23 cellular contexts compared by ENCODE assay signal in genomic region chr1:26403656-26404055, GRCh38. TPM values are rescaled to one million over a fixed set of nuclear protein-coding genes. Genes with fewer than 3 reads are reported as not detected.
A peak's percentile ranks its signal among the peaks of the same experiment; 100 is the strongest.
DNase-seq lines count a peak whose midpoint lies in the region; ATAC-seq, FAIRE-seq and TF ChIP-seq lines count a peak whose summit lies in the region.
"Had no signal": no experiment of that assay in that cellular context is flagged by ENCODE, and none has a peak within 500 bp of the region (broad histone marks: within the 10 kb centered on the region; RNA-seq: fewer than 3 reads in every experiment).

No MANE protein-coding gene starts in this region.

- H3K36me3 Mint-ChIP-seq in osteocyte (ENCODE audit: unreplicated experiment) = no peaks in the 10 kb centered on the region
- H3K36me3 Mint-ChIP-seq: CD14-positive monocyte; CD8-positive, alpha-beta T cell had no signal

- H2AFZ ChIP-seq in H1 (ENCODE audit: low read length) = no peak overlapping the region
- no peak overlapping the region for H2AFZ ChIP-seq in neuronal stem cell (ENCODE audit: low read length)

- H3K9me3 Mint-ChIP-seq in osteocyte (ENCODE audit: unreplicated experiment) = no peaks in the 10 kb centered on the region
- H3K9me3 Mint-ChIP-seq: CD8-positive, alpha-beta T cell; HFFc6 had no signal

- H3K79me1 ChIP-seq in H1 (ENCODE audit: low read depth, low read length) = no peaks in the 10 kb centered on the region
- no peaks in the 10 kb centered on the region for H3K79me1 ChIP-seq in neuronal stem cell (ENCODE audit: low read depth, low read length)

- 83% methylated on average over 4 of the region's 4 CpGs; no CpG with 5 or more reads in 1 of the 2 experiments for WGBS in H1 (ENCODE audit: extremely low coverage in 1 of 2, insufficient coverage in 1 of 2, insufficient read length in 1 of 2, insufficient replicate concordance in 2 of 2, low coverage in 1 of 2, low lambda C conversion rate in 2 of 2, missing lambda C conversion rate in 1 of 2), 2 experiments
- no CpG with 5 or more reads among the region's 4 CpGs for WGBS in neuronal stem cell (ENCODE audit: extremely low coverage in 2 of 2, insufficient read length in 2 of 2, insufficient replicate concordance in 1 of 2), 2 donors

- POLR2A ChIA-PET in H1 (lab: Charles Lee; ENCODE audit: partially characterized antibody) = interaction anchor here (1.6 kb wide), 1 partner anchor 13 kb away, joined by 4 read pairs; no protein-coding TSS in a partner anchor

- 0 out of 7 replicates have a peak, but pooled peaks cover 0 to under 1% (median 0%) of the 10 kb centered on the region in 4 experiments for H3K4me1 ChIP-seq in H1 (replicated peaks in 1 of 4; ENCODE audit: control insufficient read depth in 3 of 4, insufficient read depth in 4 of 4, low read length in 3 of 4)
- H3K4me1 ChIP-seq in neuronal stem cell (ENCODE audit: control insufficient read depth in 2 of 2, insufficient read depth in 1 of 2, low read depth in 1 of 2, low read length in 2 of 2) = peaks cover 9 to 11% of the 10 kb centered on the region in 2 donors
- H3K4me1 ChIP-seq in left lung = peaks cover 0 to under 1% of the 10 kb centered on the region in 2 donors
- no peaks in the 10 kb centered on the region for H3K4me1 ChIP-seq in Peyer's patch

- no peaks in the 10 kb centered on the region for H3K9me3 ChIP-seq in H1 (ENCODE audit: insufficient read depth in 2 of 2, low read depth in 1 of 2, low read length in 1 of 2)
- no peaks in the 10 kb centered on the region for H3K9me3 ChIP-seq in neuronal stem cell (replicated peaks in 1 of 2; ENCODE audit: control insufficient read depth in 2 of 2, insufficient read depth in 1 of 2, low read depth in 1 of 2, low read length in 2 of 2)
- no peaks in the 10 kb centered on the region for H3K9me3 ChIP-seq in left lung
- H3K9me3 ChIP-seq in Peyer's patch = no peaks in the 10 kb centered on the region

- H3K27ac ChIP-seq in H1 (ENCODE audit: low read depth, low read length) (no peak overlapping the region), neuronal stem cell (replicated peaks; ENCODE audit: low read length) (peak overlapping the region; percentile 66), left lung (no peak overlapping the region), Peyer's patch (no peak overlapping the region)

- H4K5ac ChIP-seq in H1 (ENCODE audit: insufficient read length, low read depth, low read length) = no peak overlapping the region

- H3K27me3 ChIP-seq in H1 (replicated peaks in 1 of 4; ENCODE audit: control insufficient read depth in 3 of 4, extremely low read depth in 1 of 4, insufficient read depth in 3 of 4, low read length in 3 of 4) (no peaks in the 10 kb centered on the region), neuronal stem cell (ENCODE audit: control insufficient read depth in 3 of 3, insufficient read depth in 3 of 3, low read depth in 1 of 3, low read length in 3 of 3) (no peaks in the 10 kb centered on the region), left lung (peaks cover under 1 to 60% of the 10 kb centered on the region in 2 donors), Peyer's patch (peaks cover 0 to under 1% of the 10 kb centered on the region in 2 donors)

- peaks cover 5% of the 10 kb centered on the region for H3K27me3 Mint-ChIP-seq in osteocyte (ENCODE audit: unreplicated experiment)

- DNase-seq in EH (ENCODE audit: low read depth) = peak; percentile 57
- DNase-seq in amniotic epithelial cell (ENCODE audit: low read depth) = peak; percentile 39
- DNase-seq in H1 (ENCODE audit: low read depth in 1 of 2, low spot score in 2 of 2) = no peak
- no peak for DNase-seq in neuronal stem cell (ENCODE audit: low spot score)
- DNase-seq in left lung = no peak
- DNase-seq in osteocyte (ENCODE audit: extremely low spot score, unreplicated experiment) = no peak
- no peak for DNase-seq in Peyer's patch
- DNase-seq in AML-193 (lab: John Stamatoyannopoulos, UW) = no peak
- DNase-seq: CD8-positive, alpha-beta T cell; COR-L47; DND-41; HCEC 1CT; HFFc6 had no signal

- H3K23me2 ChIP-seq in H1 (ENCODE audit: low read depth, low read length) = no peaks in the 10 kb centered on the region; the same call in 1 of the 2 replicates

- no peak overlapping the region for H3K4me3 Mint-ChIP-seq in osteocyte (ENCODE audit: unreplicated experiment)
- H3K4me3 Mint-ChIP-seq: CD8-positive, alpha-beta T cell; HFFc6 had no signal

- H4K91ac ChIP-seq in H1 (replicated peaks; ENCODE audit: insufficient read length, low read length) (no peak overlapping the region), neuronal stem cell (ENCODE audit: low read depth, low read length, poor library complexity) (no peak overlapping the region)

- H3K14ac ChIP-seq in H1 (ENCODE audit: insufficient read length) (no peak overlapping the region), neuronal stem cell (ENCODE audit: low read length) (no peak overlapping the region)

- H2BK15ac ChIP-seq in H1 (ENCODE audit: low read length) (0 out of 2 replicates have a peak overlapping the region, but pooled peaks have one; percentile 4), neuronal stem cell (ENCODE audit: low read length) (no peak overlapping the region)

- H3K36me3 ChIP-seq in H1 (ENCODE audit: control insufficient read depth in 2 of 4, insufficient read depth in 4 of 4, low read length in 3 of 4) (no peaks in the 10 kb centered on the region), neuronal stem cell (replicated peaks in 1 of 2; ENCODE audit: control insufficient read depth in 2 of 2, insufficient read depth in 2 of 2, low read length in 2 of 2) (no peaks in the 10 kb centered on the region), left lung (no peaks in the 10 kb centered on the region), Peyer's patch (no peaks in the 10 kb centered on the region)

- H2AK5ac ChIP-seq in H1 (ENCODE audit: low read depth, low read length) (no peak overlapping the region), neuronal stem cell (ENCODE audit: low read depth, low read length) (no peak overlapping the region)

- no peak for ATAC-seq in left lung
- ATAC-seq: CD8-positive, alpha-beta T cell; GM12878 had no signal

- TF ChIP-seq POLR2A in H1 (IDR thresholded peaks at IDR 0.05; ENCODE audit: control extremely low read depth in 1 of 2, low read depth in 2 of 2, low read length in 2 of 2) = no peak
- TF ChIP-seq POLR2A in Peyer's patch (IDR thresholded peaks at IDR 0.05) = no peak

- H3K4me3 ChIP-seq in H1 (ENCODE audit: extremely low read depth in 1 of 4, insufficient read depth in 2 of 4, low read depth in 3 of 4, low read length in 4 of 4) (no peak overlapping the region), neuronal stem cell (ENCODE audit: low read length in 2 of 2) (no peak overlapping the region), left lung (no peak overlapping the region), Peyer's patch (no peak overlapping the region)
- H3K4me3 ChIP-seq: GM12878 had no signal

- intact Hi-C loops in left lung (cut with DNase I) = no loop called here

- H3K9ac ChIP-seq in H1 (replicated peaks in 1 of 4; ENCODE audit: extremely low read depth in 1 of 4, low read depth in 3 of 4, low read length in 3 of 4) = peak overlapping the region in 1 of 4 experiments; percentile 4; a peak in 1 of 7 replicates
- no peak overlapping the region for H3K9ac ChIP-seq in neuronal stem cell (ENCODE audit: low read depth, low read length, poor library complexity)

- no peak overlapping the region for H2BK20ac ChIP-seq in H1 (ENCODE audit: low read length)

- no peak overlapping the region for H3K4ac ChIP-seq in H1 (replicated peaks; ENCODE audit: insufficient read length, low read depth, low read length)
- no peak overlapping the region for H3K4ac ChIP-seq in neuronal stem cell (ENCODE audit: low read length)

- H4K8ac ChIP-seq in H1 (ENCODE audit: extremely low read depth, insufficient read depth, low read length) (no peak overlapping the region), neuronal stem cell (ENCODE audit: low read depth, low read length) (no peak overlapping the region)

- FAIRE-seq in H1 (lab: Jason Lieb, UNC) = no peak
- FAIRE-seq: D721Med, GM12878, GM18507 had no signal

- H2BK5ac ChIP-seq in H1 (ENCODE audit: low read depth, low read length) (no peak overlapping the region; the same call in 1 of the 2 replicates), neuronal stem cell (ENCODE audit: low read length) (no peak overlapping the region)

- TF ChIP-seq RAD21 in H1 (IDR thresholded peaks at IDR 0.05 in 1 of 2, conservative IDR thresholded peaks at IDR 0.05 in 1 of 2; ENCODE audit: low read depth in 2 of 2, low read length in 2 of 2) = no peak

- H3K23ac ChIP-seq in H1 (ENCODE audit: insufficient read length) (no peak overlapping the region), neuronal stem cell (ENCODE audit: low read depth, low read length, poor library complexity) (no peak overlapping the region)

- H3K79me2 ChIP-seq in H1 (ENCODE audit: control insufficient read depth in 1 of 2, insufficient read depth in 2 of 2, low read length in 2 of 2) = no peaks in the 10 kb centered on the region

- H3K56ac ChIP-seq in H1 (replicated peaks; ENCODE audit: insufficient read length, low read depth, low read length) = no peak overlapping the region

- no peak overlapping the region for H2BK12ac ChIP-seq in H1 (ENCODE audit: low read depth, low read length)
- no peak overlapping the region for H2BK12ac ChIP-seq in neuronal stem cell (ENCODE audit: low read length)

- peaks cover 4% of the 10 kb centered on the region for H3K4me1 Mint-ChIP-seq in osteocyte (ENCODE audit: unreplicated experiment)

- H3K27ac Mint-ChIP-seq in osteocyte (ENCODE audit: unreplicated experiment) = no peak overlapping the region
- H3K27ac Mint-ChIP-seq: CD14-positive monocyte; CD8-positive, alpha-beta T cell; HFFc6 had no signal

- H3K4me2 ChIP-seq in H1 (ENCODE audit: insufficient read depth in 1 of 2, low read depth in 2 of 2, low read length in 2 of 2) = no peak overlapping the region
- H3K4me2 ChIP-seq in neuronal stem cell (ENCODE audit: insufficient read depth, low read length, poor library complexity, severe bottlenecking) = peak overlapping the region; percentile 13

- H2BK120ac ChIP-seq in H1 (replicated peaks; ENCODE audit: low read depth, low read length) (no peak overlapping the region), neuronal stem cell (ENCODE audit: low read depth, low read length) (no peak overlapping the region)

- TF ChIP-seq CTCF in H1 (IDR thresholded peaks at IDR 0.05; ENCODE audit: control extremely low read depth in 1 of 3, insufficient read depth in 1 of 3, low read depth in 1 of 3, low read length in 3 of 3) = no peak
- TF ChIP-seq CTCF in left lung (IDR thresholded peaks at IDR 0.05) = no peak
- no peak for TF ChIP-seq CTCF in osteocyte (IDR thresholded peaks at IDR 0.05)
- no peak for TF ChIP-seq CTCF in Peyer's patch (IDR thresholded peaks at IDR 0.05)

- H3K18ac ChIP-seq in H1 (ENCODE audit: extremely low read depth, low read length) (no peak overlapping the region), neuronal stem cell (ENCODE audit: low read length) (no peak overlapping the region)

- TF ChIP-seq EP300 in H1 (IDR thresholded peaks at IDR 0.05; ENCODE audit: borderline replicate concordance in 1 of 2, low read depth in 2 of 2, low read length in 2 of 2) = no peak

- H4K20me1 ChIP-seq in H1 (replicated peaks in 1 of 2; ENCODE audit: control insufficient read depth in 1 of 2, insufficient read depth in 2 of 2, low read length in 2 of 2) = peaks cover 0 to 1% of the 10 kb centered on the region in 2 experiments

- CTCF ChIA-PET in H1 (lab: Charles Lee; ENCODE audit: partially characterized antibody) = interaction anchor here (0.6 to 1.1 kb wide), 3 partner anchors 12 to 299 kb away, joined by 3 read pairs; no protein-coding TSS in a partner anchor

RNA-seq across cellular contexts. Expression of gene LIN28A, which starts 7.0 kb away (rescaled TPM):
- 1,467 and 1,486 TPM in 2 replicates for total RNA-seq in H1 (2021; fragmentation: NEBNext Ultra II Directional; extraction: Animal tissue kit (Norgen Biotek cat#: 25700))
- 313 and 403 TPM in 2 replicates for polyA plus RNA-seq in H1 (2011; rRNA removed)
- 514 TPM for polyA plus RNA-seq in H1 (2011; cell fraction: cytosol; rRNA removed)
- polyA plus RNA-seq in H1 (2011; cell fraction: nucleus; rRNA removed) = 204 TPM
- polyA plus RNA-seq in H1 (2012, experiment 1 of 2) = 820 to 1,133 TPM (median 823 TPM) in 4 replicates
- polyA plus RNA-seq in H1 (2012, experiment 2 of 2) = 884 TPM
- 655 TPM for polyA plus RNA-seq in H1 (2013, experiment 1 of 2)
- polyA plus RNA-seq in H1 (2013, experiment 2 of 2) = 668 TPM
- 998 and 1,147 TPM in 2 replicates for polyA minus RNA-seq in H1 (2011; rRNA and poly(A)+ RNA removed)
- 878 TPM for polyA minus RNA-seq in H1 (2011; cell fraction: cytosol; rRNA and poly(A)+ RNA removed)
- 369 TPM for polyA minus RNA-seq in H1 (2011; cell fraction: nucleus; rRNA and poly(A)+ RNA removed)
- polyA plus RNA-seq in neuronal stem cell (2013, experiment 1 of 2) = 961 TPM
- 962 TPM for polyA plus RNA-seq in neuronal stem cell (2013, experiment 2 of 2)
- not detected for total RNA-seq in left lung
- not detected in 2 replicates for total RNA-seq in osteocyte
- total RNA-seq in Peyer's patch = not detected
- total RNA-seq: A172; CD8-positive, alpha-beta T cell; H4; HFFc6; HT1080 had no signal
- polyA plus RNA-seq: AG04450, BJ, CD14-positive monocyte had no signal

RNA-seq across cellular contexts. Expression of gene DHDDS, which starts 28.5 kb away (rescaled TPM):
- total RNA-seq in H1 (2021; fragmentation: NEBNext Ultra II Directional; extraction: Animal tissue kit (Norgen Biotek cat#: 25700)) = 44.6 and 48.0 TPM in 2 replicates
- polyA plus RNA-seq in H1 (2011; rRNA removed) = 28.3 and 30.1 TPM in 2 replicates
- 43.4 TPM for polyA plus RNA-seq in H1 (2011; cell fraction: cytosol; rRNA removed)
- 34.7 TPM for polyA plus RNA-seq in H1 (2011; cell fraction: nucleus; rRNA removed)
- 42.6 to 51.6 TPM (median 44.8 TPM) in 4 replicates for polyA plus RNA-seq in H1 (2012, experiment 1 of 2)
- polyA plus RNA-seq in H1 (2012, experiment 2 of 2) = 37.7 TPM
- polyA plus RNA-seq in H1 (2013, experiment 1 of 2) = 24.3 TPM
- polyA plus RNA-seq in H1 (2013, experiment 2 of 2) = 21.4 TPM
- 56.8 TPM in 2 replicates for polyA minus RNA-seq in H1 (2011; rRNA and poly(A)+ RNA removed)
- polyA minus RNA-seq in H1 (2011; cell fraction: cytosol; rRNA and poly(A)+ RNA removed) = 23.6 TPM
- 56.6 TPM for polyA minus RNA-seq in H1 (2011; cell fraction: nucleus; rRNA and poly(A)+ RNA removed)
- polyA plus RNA-seq in neuronal stem cell (2013, experiment 1 of 2) = 20.8 TPM
- polyA plus RNA-seq in neuronal stem cell (2013, experiment 2 of 2) = 20.2 TPM
- total RNA-seq in left lung = 10 to 100 TPM; 49.6 to 56.0 TPM
- 50.4 and 53.9 TPM in 2 replicates for total RNA-seq in osteocyte
- 10 to 100 TPM; 54.5 to 76.6 (median 62.1) TPM for total RNA-seq in Peyer's patch

RNA-seq across cellular contexts. Expression of gene ZNF683, which starts 31.1 kb away (rescaled TPM):
- not detected in 2 replicates for total RNA-seq in H1 (2021; fragmentation: NEBNext Ultra II Directional; extraction: Animal tissue kit (Norgen Biotek cat#: 25700))
- not detected in 2 replicates for polyA plus RNA-seq in H1 (2011; rRNA removed)
- not detected for polyA plus RNA-seq in H1 (2011; cell fraction: cytosol; rRNA removed)
- polyA plus RNA-seq in H1 (2011; cell fraction: nucleus; rRNA removed) = not detected
- polyA plus RNA-seq in H1 (2012, experiment 1 of 2) = not detected in 4 replicates
- not detected for polyA plus RNA-seq in H1 (2012, experiment 2 of 2)
- not detected for polyA plus RNA-seq in H1 (2013, experiment 1 of 2)
- not detected for polyA plus RNA-seq in H1 (2013, experiment 2 of 2)
- not detected in 2 replicates for polyA minus RNA-seq in H1 (2011; rRNA and poly(A)+ RNA removed)
- polyA minus RNA-seq in H1 (2011; cell fraction: cytosol; rRNA and poly(A)+ RNA removed) = not detected
- polyA minus RNA-seq in H1 (2011; cell fraction: nucleus; rRNA and poly(A)+ RNA removed) = not detected
- not detected for polyA plus RNA-seq in neuronal stem cell (2013, experiment 1 of 2)
- not detected for polyA plus RNA-seq in neuronal stem cell (2013, experiment 2 of 2)
- total RNA-seq in left lung (under 1 TPM; 0.47 to 0.86 TPM), osteocyte (not detected in 2 replicates), Peyer's patch (not detected)
- total RNA-seq: A172, G401, GM12878, H4, HFFc6, HT1080 had no signal
- polyA plus RNA-seq: AG04450, BJ, CD14-positive monocyte, GM12878 had no signal

RNA-seq across cellular contexts. Expression of gene CRYBG2, which starts 49.7 kb away (rescaled TPM):
- total RNA-seq in H1 (2021; fragmentation: NEBNext Ultra II Directional; extraction: Animal tissue kit (Norgen Biotek cat#: 25700)) = 17.0 and 22.2 TPM in 2 replicates
- polyA plus RNA-seq in H1 (2011; rRNA removed) = 14.2 and 22.1 TPM in 2 replicates
- polyA plus RNA-seq in H1 (2011; cell fraction: cytosol; rRNA removed) = 16.1 TPM
- polyA plus RNA-seq in H1 (2011; cell fraction: nucleus; rRNA removed) = 35.5 TPM
- 11.8 to 18.8 TPM (median 17.2 TPM) in 4 replicates for polyA plus RNA-seq in H1 (2012, experiment 1 of 2)
- polyA plus RNA-seq in H1 (2012, experiment 2 of 2) = 11.2 TPM
- polyA plus RNA-seq in H1 (2013, experiment 1 of 2) = 7.4 TPM
- 7.6 TPM for polyA plus RNA-seq in H1 (2013, experiment 2 of 2)
- 6.0 and 7.1 TPM in 2 replicates for polyA minus RNA-seq in H1 (2011; rRNA and poly(A)+ RNA removed)
- 11.9 TPM for polyA minus RNA-seq in H1 (2011; cell fraction: cytosol; rRNA and poly(A)+ RNA removed)
- polyA minus RNA-seq in H1 (2011; cell fraction: nucleus; rRNA and poly(A)+ RNA removed) = 11.7 TPM
- polyA plus RNA-seq in neuronal stem cell (2013, experiment 1 of 2) = 7.8 TPM
- 9.1 TPM for polyA plus RNA-seq in neuronal stem cell (2013, experiment 2 of 2)
- total RNA-seq in left lung (1 to 10 TPM; 2.0 to 7.6 TPM), osteocyte (not detected in 2 replicates), Peyer's patch (10 to 100 TPM in 3 of 4 donors, not detected in 1; 42.0 to 51.9 (median 51.8) TPM)
- total RNA-seq: H4, HFFc6 had no signal
- polyA plus RNA-seq: AG04450, CD14-positive monocyte had no signal

Comparison
In these comparisons a context has a peak if more than half of its experiments do, and no peak if none do; other contexts are left out.
1. DNase-seq: peak in EH (single experiment) and amniotic epithelial cell (single experiment); none in H1 (0 of 2), neuronal stem cell (single experiment), left lung (0 of 2), osteocyte (single experiment), Peyer's patch (0 of 3) and AML-193 (0 of 2).
2. RNA of gene LIN28A, which starts 7.0 kb away (total RNA-seq): 1,467 to 1,486 TPM in H1; not detected in osteocyte, not detected in left lung and not detected in Peyer's patch; every median in the first group is over 1,000 times any median in the second.